ENCODE assay signal across 25 cellular contexts in the genomic region with DNA sequence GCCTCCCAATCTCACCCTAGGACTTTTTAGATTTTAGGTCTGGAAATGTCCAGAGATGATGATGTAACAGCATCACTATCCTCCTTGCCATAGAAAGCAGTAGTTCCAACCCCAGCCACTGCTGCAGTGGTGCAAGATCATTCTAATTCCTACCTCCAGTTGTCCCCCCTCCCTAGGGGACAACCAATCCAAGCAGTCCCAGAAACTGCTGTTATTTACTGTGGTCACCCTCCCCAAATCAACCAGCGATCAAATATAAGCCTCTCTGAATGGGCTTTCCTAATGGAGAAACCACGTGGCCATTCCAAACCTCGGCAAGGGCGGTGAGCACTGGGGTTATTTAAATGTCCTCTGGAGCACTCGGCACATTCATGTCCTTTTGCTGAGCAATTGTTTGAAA.
DNase-seq lines count a peak whose midpoint lies in the region; ATAC-seq and TF ChIP-seq lines count a peak whose summit lies in the region.
"Had no signal": no experiment of that assay in that cellular context is flagged by ENCODE, and none has a peak within 500 bp of the region (broad histone marks: within the 10 kb centered on the region; RNA-seq: fewer than 3 reads in every experiment).

No MANE protein-coding gene starts in this region.

- no peak overlapping the region for H3K14ac ChIP-seq in H9 (ENCODE audit: insufficient read depth, low read length)

- TF ChIP-seq CTCF in H9 (conservative IDR thresholded peaks at IDR 0.05), result no peak
- no peak for TF ChIP-seq CTCF in neural crest cell (conservative IDR thresholded peaks at IDR 0.05)

- no peak overlapping the region for H3K4ac ChIP-seq in H9 (ENCODE audit: low read depth, low read length)

- no peak overlapping the region for H2AFZ ChIP-seq in H9 (ENCODE audit: low read length)

- H3K18ac ChIP-seq in H9 (ENCODE audit: insufficient read length, low read depth, low read length), result no peak overlapping the region

- no peak overlapping the region for H2AK5ac ChIP-seq in H9 (ENCODE audit: insufficient read length, low read length)

- no peaks in the 10 kb centered on the region for H3K4me1 ChIP-seq in H9 (ENCODE audit: insufficient read depth, low read length)
- H3K4me1 ChIP-seq: colonic mucosa, upper lobe of left lung had no signal

- WGBS in H9 (ENCODE audit: extremely low coverage, insufficient read length, low lambda C conversion rate), result no CpG with 5 or more reads among the region's 5 CpGs

- H2BK20ac ChIP-seq in H9 (ENCODE audit: low read depth, low read length, poor library complexity, severe bottlenecking), result no peak overlapping the region

- H2BK5ac ChIP-seq in H9 (ENCODE audit: insufficient read length, low read length), result no peak overlapping the region

- no peak overlapping the region for H2BK12ac ChIP-seq in H9 (ENCODE audit: insufficient read length, low read depth, low read length)

- no peaks in the 10 kb centered on the region for H3K79me1 ChIP-seq in H9 (ENCODE audit: insufficient read depth, low read depth, low read length, poor library complexity, severe bottlenecking)

- H4K5ac ChIP-seq in H9 (ENCODE audit: insufficient read length, low read depth, low read length), result no peak overlapping the region

- H3K27ac ChIP-seq in H9 (ENCODE audit: insufficient read length, low read depth, low read length), result no peak overlapping the region
- H3K27ac ChIP-seq: C4-2B, colonic mucosa, upper lobe of left lung had no signal

- no peaks in the 10 kb centered on the region for H3K27me3 ChIP-seq in H9 (ENCODE audit: insufficient read depth, low read length)
- H3K27me3 ChIP-seq: colonic mucosa, upper lobe of left lung had no signal

- H3K4me2 ChIP-seq in H9 (ENCODE audit: insufficient read depth, insufficient read length, low read length), result no peak overlapping the region

- H3K4me3 Mint-ChIP-seq in H9 (no peak overlapping the region), neural crest cell (no peak overlapping the region)
- H3K4me3 Mint-ChIP-seq: natural killer cell treated with Interleukin-12 subunit alpha and Interleukin-12 subunit beta and Interleukin-15 and Interleukin-18, amount 100 ng/mL, for 72 hours; stimulated activated effector memory CD8-positive, alpha-beta T cell treated with anti-CD3 and anti-CD28 coated beads, Interleukin-12 subunit alpha, Interleukin-12 subunit beta, amount 100 ng/mL, for 72 hours; T-helper 17 cell had no signal

- no peaks in the 10 kb centered on the region for H3K23me2 ChIP-seq in H9 (ENCODE audit: insufficient read length, low read depth, low read length, poor library complexity, severe bottlenecking)

- H3K36me3 Mint-ChIP-seq in H9 (ENCODE audit: insufficient read depth in 1 of 3, low read depth in 3 of 3) (peaks cover 0 to 4% (median 0%) of the 10 kb centered on the region in 3 experiments; a peak in 4 of 7 replicates), neural crest cell (ENCODE audit: low read depth) (no peaks in the 10 kb centered on the region)
- H3K36me3 Mint-ChIP-seq: stimulated activated effector memory CD8-positive, alpha-beta T cell treated with anti-CD3 and anti-CD28 coated beads, Interleukin-12 subunit alpha, Interleukin-12 subunit beta, amount 100 ng/mL, for 72 hours had no signal

- no peaks in the 10 kb centered on the region for H4K20me1 ChIP-seq in H9 (ENCODE audit: control insufficient read depth, insufficient read depth, insufficient read length)

- H3K4me1 Mint-ChIP-seq in H9 (peaks cover 9 to 11% of the 10 kb centered on the region in 2 experiments), neural crest cell (no peaks in the 10 kb centered on the region)
- H3K4me1 Mint-ChIP-seq: stimulated activated effector memory CD8-positive, alpha-beta T cell treated with anti-CD3 and anti-CD28 coated beads, Interleukin-12 subunit alpha, Interleukin-12 subunit beta, amount 100 ng/mL, for 72 hours; T-helper 17 cell had no signal

- no peaks in the 10 kb centered on the region for H3K79me2 ChIP-seq in H9 (ENCODE audit: insufficient read depth, low read length)

- ATAC-seq in activated CD4-positive, CD25-positive, alpha-beta regulatory T cell treated with anti-CD3 and anti-CD28 coated beads, Interleukin-2, amount 50 U/mL, for 24 hours, result no peak
- ATAC-seq in left lobe of liver, result no peak
- ATAC-seq: natural killer cell treated with Interleukin-12 subunit alpha and Interleukin-12 subunit beta and Interleukin-15 and Interleukin-18, amount 100 ng/mL, for 72 hours; PC-3; stimulated activated effector memory CD8-positive, alpha-beta T cell treated with anti-CD3 and anti-CD28 coated beads, Interleukin-12 subunit alpha, Interleukin-12 subunit beta, amount 100 ng/mL, for 72 hours; T-helper 17 cell had no signal

- H3K27me3 Mint-ChIP-seq in H9 (ENCODE audit: low read depth) (no peaks in the 10 kb centered on the region), neural crest cell (ENCODE audit: low read depth) (no peaks in the 10 kb centered on the region)

- no peak overlapping the region for H2BK15ac ChIP-seq in H9 (ENCODE audit: low read depth, low read length)

- H3K27ac Mint-ChIP-seq in H9, result no peak overlapping the region
- H3K27ac Mint-ChIP-seq in neural crest cell (ENCODE audit: unreplicated experiment), result peak overlapping the region; percentile 44
- H3K27ac Mint-ChIP-seq: stimulated activated effector memory CD8-positive, alpha-beta T cell treated with anti-CD3 and anti-CD28 coated beads, Interleukin-12 subunit alpha, Interleukin-12 subunit beta, amount 100 ng/mL, for 72 hours; T-helper 17 cell had no signal

- no peak overlapping the region for H2BK120ac ChIP-seq in H9 (ENCODE audit: low read depth, low read length, poor library complexity, severe bottlenecking)

- DNase-seq in H9 (peak; percentile 26), NCI-H1930 (lab: John Stamatoyannopoulos, UW) (peak; percentile 22 to 36), SHP77 (lab: John Stamatoyannopoulos, UW) (peak; percentile 91 to 94), neural crest cell (ENCODE audit: low read depth, low spot score) (no peak), NCI-H1105 (lab: John Stamatoyannopoulos, UW) (no peak), left lobe of liver (ENCODE audit: low spot score) (no peak)
- DNase-seq: activated CD4-positive, alpha-beta T cell treated with anti-CD3 and anti-CD28 coated beads, Interleukin-2, amount 50 U/mL, for 48 hours; activated CD4-positive, CD25-positive, alpha-beta regulatory T cell treated with anti-CD3 and anti-CD28 coated beads, Interleukin-2, amount 50 U/mL, for 72 hours; activated naive CD4-positive, alpha-beta T cell; activated T-cell treated with anti-CD3 and anti-CD28 coated beads, Interleukin-2, amount 50 U/mL, for 48 hours; colonic mucosa; DMS79 treated with DMSO at 0.1 percent for 48 hours; effector CD4-positive, alpha-beta T cell; GF-D8; hippocampal formation; mammary epithelial cell; NCI-H226; PC-3; substantia nigra; T-helper 17 cell; upper lobe of left lung had no signal

- no peak overlapping the region for H3T11ph ChIP-seq in H9 (ENCODE audit: low read length)

- no peak overlapping the region for H3K9ac ChIP-seq in H9 (ENCODE audit: extremely low read depth, insufficient read length, low read length)

- H4K91ac ChIP-seq in H9 (ENCODE audit: insufficient read length, low read depth, low read length), result no peak overlapping the region

- H3K9me3 ChIP-seq in H9 (ENCODE audit: control insufficient read depth, low read depth, low read length), result no peaks in the 10 kb centered on the region
- H3K9me3 ChIP-seq: colonic mucosa, upper lobe of left lung had no signal

- no peak overlapping the region for H3K23ac ChIP-seq in H9 (ENCODE audit: insufficient read length, low read depth, low read length)

- H3K9me3 Mint-ChIP-seq in H9 (peaks cover 0 to 4% of the 10 kb centered on the region in 2 experiments; a peak in 2 of 5 replicates), neural crest cell (peaks cover 3% of the 10 kb centered on the region)
- H3K9me3 Mint-ChIP-seq: stimulated activated effector memory CD8-positive, alpha-beta T cell treated with anti-CD3 and anti-CD28 coated beads, Interleukin-12 subunit alpha, Interleukin-12 subunit beta, amount 100 ng/mL, for 72 hours had no signal

- H4K8ac ChIP-seq in H9 (replicated peaks; ENCODE audit: insufficient read length, low read depth, low read length), result no peak overlapping the region

- H3K56ac ChIP-seq in H9 (ENCODE audit: insufficient read length, low read depth, low read length), result no peak overlapping the region

Comparison
In these comparisons a context has a peak if more than half of its experiments do, and no peak if none do; other contexts are left out.
1. DNase-seq: peak in H9 (single experiment), NCI-H1930 (2 of 2) and SHP77 (2 of 2); none in neural crest cell (single experiment), NCI-H1105 (single experiment) and left lobe of liver (single experiment).